In the genomic region with DNA sequence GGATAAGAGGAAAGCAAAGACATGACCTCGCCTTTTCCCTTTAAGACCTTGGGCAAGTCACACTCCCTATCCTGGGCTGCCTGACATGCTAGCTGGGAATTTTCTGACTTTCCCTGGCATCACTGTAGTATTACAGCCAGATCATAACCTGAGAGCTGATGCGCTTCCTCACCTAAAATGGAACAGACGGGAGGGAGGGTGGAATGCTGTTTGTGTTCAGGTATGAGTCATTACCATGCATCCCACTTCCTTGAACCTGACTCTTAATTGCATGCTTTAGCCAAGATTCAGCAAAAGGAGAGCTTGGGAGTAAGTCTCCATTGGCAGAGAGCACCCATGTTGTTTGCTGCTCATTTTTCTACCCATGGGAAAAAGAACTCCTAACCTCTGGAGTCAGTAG, we compare ENCODE assay signal across 22 cellular contexts.
DNase-seq lines count a peak whose midpoint lies in the region; ATAC-seq, FAIRE-seq and TF ChIP-seq lines count a peak whose summit lies in the region.
"Had no signal": no experiment of that assay in that cellular context is flagged by ENCODE, and none has a peak within 500 bp of the region (broad histone marks: within the 10 kb centered on the region; RNA-seq: fewer than 3 reads in every experiment).

No MANE protein-coding gene starts in this region.

- H2BK12ac ChIP-seq in H1 (ENCODE audit: low read depth, low read length), result no peak overlapping the region

- no peak for ATAC-seq in GM21360 (IDR thresholded peaks at IDR 0.05; ENCODE audit: unreplicated experiment)
- ATAC-seq: activated CD4-positive, CD25-positive, alpha-beta regulatory T cell treated with anti-CD3 and anti-CD28 coated beads, Interleukin-2, amount 50 U/mL, for 24 hours; HCT116; stimulated activated memory B cell treated with anti-CD40 and anti-IgM and Interleukin-4, amounts not matched to agents 10 μg/mL and 1 μg/mL and 100 μg/mL, for 72 hours had no signal

- H3K4me2 ChIP-seq in H1 (ENCODE audit: insufficient read depth in 1 of 2, low read depth in 2 of 2, low read length in 2 of 2) (no peak overlapping the region), mesendoderm (ENCODE audit: low read length) (no peak overlapping the region)

- H3K18ac ChIP-seq in H1 (ENCODE audit: extremely low read depth, low read length) (no peak overlapping the region), mesendoderm (ENCODE audit: low read length) (no peak overlapping the region)

- no peak overlapping the region for H3K14ac ChIP-seq in H1 (ENCODE audit: insufficient read length)

- no peak for TF ChIP-seq RAD21 in H1 (IDR thresholded peaks at IDR 0.05 in 1 of 2, conservative IDR thresholded peaks at IDR 0.05 in 1 of 2; ENCODE audit: low read depth in 2 of 2, low read length in 2 of 2)

- H3K56ac ChIP-seq in H1 (replicated peaks; ENCODE audit: insufficient read length, low read depth, low read length) (no peak overlapping the region), mesendoderm (ENCODE audit: low read length) (no peak overlapping the region)

- no peaks in the 10 kb centered on the region for H3K79me2 ChIP-seq in H1 (ENCODE audit: control insufficient read depth in 1 of 2, insufficient read depth in 2 of 2, low read length in 2 of 2)
- no peaks in the 10 kb centered on the region for H3K79me2 ChIP-seq in mesendoderm (ENCODE audit: control insufficient read depth, insufficient read depth, low read length)

- intact Hi-C loops in cardiac septum (cut with DNase I) (loop anchor here (5.0 kb wide), 1 partner anchor 224 kb away; no protein-coding TSS in a partner anchor), sigmoid colon (cut with DNase I) (loop anchor here (5.0 kb wide), 1 partner anchor 154 kb away; no protein-coding TSS in a partner anchor)

- H3K23ac ChIP-seq in H1 (ENCODE audit: insufficient read length) (no peak overlapping the region), mesendoderm (ENCODE audit: low read length) (no peak overlapping the region)

- no peak overlapping the region for H4K91ac ChIP-seq in H1 (replicated peaks; ENCODE audit: insufficient read length, low read length)

- 82% methylated on average over 3 of the region's 3 CpGs; no CpG with 5 or more reads in 1 of the 2 experiments for WGBS in H1 (ENCODE audit: extremely low coverage in 1 of 2, insufficient coverage in 1 of 2, insufficient read length in 1 of 2, insufficient replicate concordance in 2 of 2, low coverage in 1 of 2, low lambda C conversion rate in 2 of 2, missing lambda C conversion rate in 1 of 2), 2 experiments
- WGBS in mesendoderm (ENCODE audit: extremely low coverage, insufficient coverage, low lambda C conversion rate), result no CpG with 5 or more reads among the region's 3 CpGs
- WGBS in sigmoid colon, 2 donors, result 30 to 75% methylated on average over 3 of the region's 3 CpGs

- H3K36me3 ChIP-seq in MG63, result no peaks in the 10 kb centered on the region
- H3K36me3 ChIP-seq in H1 (ENCODE audit: control insufficient read depth in 2 of 4, insufficient read depth in 4 of 4, low read length in 3 of 4), result no peaks in the 10 kb centered on the region
- no peaks in the 10 kb centered on the region for H3K36me3 ChIP-seq in mesendoderm (ENCODE audit: control insufficient read depth, insufficient read depth, low read length)
- no peaks in the 10 kb centered on the region for H3K36me3 ChIP-seq in sigmoid colon
- H3K36me3 ChIP-seq: SJSA1, thyroid gland had no signal

- POLR2A ChIA-PET in H1 (lab: Charles Lee; ENCODE audit: partially characterized antibody), result no interaction called here

- H4K20me1 ChIP-seq in H1 (replicated peaks in 1 of 2; ENCODE audit: control insufficient read depth in 1 of 2, insufficient read depth in 2 of 2, low read length in 2 of 2), result no peaks in the 10 kb centered on the region

- DNase-seq in ELR (ENCODE audit: low read depth) (peak; percentile 31), MG63 (peak; percentile 11), H1 (ENCODE audit: low read depth in 1 of 2, low spot score in 2 of 2) (no peak), mesendoderm (peak; percentile 29), cardiac septum (ENCODE audit: low spot score) (no peak), sigmoid colon (no peak), DMS 273 (lab: John Stamatoyannopoulos, UW; ENCODE audit: unreplicated experiment) (no peak)
- DNase-seq: activated effector memory CD4-positive, alpha-beta T cell treated with Interleukin-2 at 50 U/mL for 16 hours; amniotic stem cell; MV-4-11; NCI-H2029 treated with DMSO at 0.1 percent for 48 hours; NCI-H510A treated with DMSO at 0.1 percent for 48 hours; nephron progenitor cell; thyroid gland had no signal

- H3K4me3 ChIP-seq in MG63 (no peak overlapping the region), H1 (ENCODE audit: extremely low read depth in 1 of 4, insufficient read depth in 2 of 4, low read depth in 3 of 4, low read length in 4 of 4) (no peak overlapping the region), mesendoderm (ENCODE audit: low read length) (no peak overlapping the region), sigmoid colon (no peak overlapping the region)
- H3K4me3 ChIP-seq: SJSA1, thyroid gland had no signal

- H4K5ac ChIP-seq in H1 (ENCODE audit: insufficient read length, low read depth, low read length) (no peak overlapping the region), mesendoderm (ENCODE audit: low read length) (no peak overlapping the region)

- H3K9ac ChIP-seq in H1 (replicated peaks in 1 of 4; ENCODE audit: extremely low read depth in 1 of 4, low read depth in 3 of 4, low read length in 3 of 4) (no peak overlapping the region), mesendoderm (ENCODE audit: low read length) (no peak overlapping the region)

- CTCF ChIA-PET in H1 (lab: Charles Lee; ENCODE audit: partially characterized antibody), result interaction anchor here (0.6 to 1.2 kb wide), 7 partner anchors 10 to 569 kb away, joined by 3 to 4 read pairs (median 3); no protein-coding TSS in a partner anchor

- TF ChIP-seq EP300 in H1 (IDR thresholded peaks at IDR 0.05; ENCODE audit: borderline replicate concordance in 1 of 2, low read depth in 2 of 2, low read length in 2 of 2) (no peak), sigmoid colon (IDR thresholded peaks at IDR 0.05) (no peak)

- H2BK120ac ChIP-seq in H1 (replicated peaks; ENCODE audit: low read depth, low read length), result no peak overlapping the region
- no peak overlapping the region for H2BK120ac ChIP-seq in mesendoderm (ENCODE audit: low read depth, low read length)

- H3K4me1 ChIP-seq in H1 (replicated peaks in 1 of 4; ENCODE audit: control insufficient read depth in 3 of 4, insufficient read depth in 4 of 4, low read length in 3 of 4) (no peaks in the 10 kb centered on the region), mesendoderm (ENCODE audit: control insufficient read depth, low read depth, low read length) (peaks cover 6% of the 10 kb centered on the region), sigmoid colon (no peaks in the 10 kb centered on the region)
- H3K4me1 ChIP-seq: thyroid gland had no signal

- no peak overlapping the region for H2AK5ac ChIP-seq in H1 (ENCODE audit: low read depth, low read length)
- no peak overlapping the region for H2AK5ac ChIP-seq in mesendoderm (ENCODE audit: low read length)

- H3K27ac ChIP-seq in H1 (ENCODE audit: low read depth, low read length) (no peak overlapping the region), mesendoderm (ENCODE audit: low read depth, low read length) (no peak overlapping the region), sigmoid colon (no peak overlapping the region)
- H3K27ac ChIP-seq: SJSA1, thyroid gland had no signal

- TF ChIP-seq CTCF in H1 (IDR thresholded peaks at IDR 0.05; ENCODE audit: control extremely low read depth in 1 of 3, insufficient read depth in 1 of 3, low read depth in 1 of 3, low read length in 3 of 3) (no peak), sigmoid colon (IDR thresholded peaks at IDR 0.05) (no peak)

- H2AFZ ChIP-seq in H1 (ENCODE audit: low read length), result peak overlapping the region; percentile 34; the same call in 1 of the 2 replicates

- no peaks in the 10 kb centered on the region for H3K27me3 ChIP-seq in MG63
- no peaks in the 10 kb centered on the region for H3K27me3 ChIP-seq in H1 (replicated peaks in 1 of 4; ENCODE audit: control insufficient read depth in 3 of 4, extremely low read depth in 1 of 4, insufficient read depth in 3 of 4, low read length in 3 of 4)
- no peaks in the 10 kb centered on the region for H3K27me3 ChIP-seq in mesendoderm (ENCODE audit: insufficient read depth, low read length, poor library complexity)
- no peaks in the 10 kb centered on the region for H3K27me3 ChIP-seq in sigmoid colon
- H3K27me3 ChIP-seq: SJSA1, thyroid gland had no signal

- no peak overlapping the region for H4K8ac ChIP-seq in H1 (ENCODE audit: extremely low read depth, insufficient read depth, low read length)
- no peak overlapping the region for H4K8ac ChIP-seq in mesendoderm (ENCODE audit: low read depth, low read length)

- H3K23me2 ChIP-seq in H1 (ENCODE audit: low read depth, low read length), result no peaks in the 10 kb centered on the region

- H3K9me3 ChIP-seq in MG63, result no peaks in the 10 kb centered on the region
- no peaks in the 10 kb centered on the region for H3K9me3 ChIP-seq in H1 (ENCODE audit: insufficient read depth in 2 of 2, low read depth in 1 of 2, low read length in 1 of 2)
- H3K9me3 ChIP-seq in sigmoid colon, result no peaks in the 10 kb centered on the region
- H3K9me3 ChIP-seq: SJSA1, thyroid gland had no signal

- no peak overlapping the region for H3K4ac ChIP-seq in H1 (replicated peaks; ENCODE audit: insufficient read length, low read depth, low read length)
- H3K4ac ChIP-seq in mesendoderm (ENCODE audit: low read depth, low read length), result no peak overlapping the region

- no peak for TF ChIP-seq POLR2A in H1 (IDR thresholded peaks at IDR 0.05; ENCODE audit: control extremely low read depth in 1 of 2, low read depth in 2 of 2, low read length in 2 of 2)
- TF ChIP-seq POLR2A in sigmoid colon (IDR thresholded peaks at IDR 0.05), result no peak

- no peak overlapping the region for H2BK5ac ChIP-seq in H1 (ENCODE audit: low read depth, low read length)
- H2BK5ac ChIP-seq in mesendoderm (ENCODE audit: low read length), result no peak overlapping the region

- H3K79me1 ChIP-seq in H1 (ENCODE audit: low read depth, low read length) (no peaks in the 10 kb centered on the region), mesendoderm (ENCODE audit: low read length) (no peaks in the 10 kb centered on the region)

- H2BK15ac ChIP-seq in H1 (ENCODE audit: low read length) (no peak overlapping the region), mesendoderm (replicated peaks; ENCODE audit: low read depth) (no peak overlapping the region)

- FAIRE-seq in H1 (lab: Jason Lieb, UNC), result no peak
- FAIRE-seq: colon, D721Med, endothelial cell of umbilical vein had no signal

- H2BK20ac ChIP-seq in H1 (ENCODE audit: low read length), result no peak overlapping the region

TF ChIP-seq in H1, 55 proteins besides CTCF, POLR2A, EP300 and RAD21 (continues in another document):
- TF ChIP-seq TAF1 (IDR thresholded peaks at IDR 0.05; ENCODE audit: low read depth, low read length) (no peak), TEAD4 (IDR thresholded peaks at IDR 0.05; ENCODE audit: low read depth, low read length) (no peak), TBP (IDR thresholded peaks at IDR 0.05; ENCODE audit: low read depth, low read length) (no peak), GABPA (IDR thresholded peaks at IDR 0.05; ENCODE audit: borderline replicate concordance, insufficient read depth, low read length) (no peak), SIRT6 (IDR thresholded peaks at IDR 0.05; ENCODE audit: low read length) (no peak), KDM4A (IDR thresholded peaks at IDR 0.05; ENCODE audit: low read depth, low read length, severe bottlenecking) (no peak), CBX8 (IDR thresholded peaks at IDR 0.05; ENCODE audit: borderline replicate concordance, low read depth, low read length) (no peak)

Comparison
In these comparisons a context has a peak if more than half of its experiments do, and no peak if none do; other contexts are left out.
1. DNase-seq: peak in ELR (single experiment), MG63 (single experiment) and mesendoderm (single experiment); none in H1 (0 of 2), cardiac septum (single experiment), sigmoid colon (single experiment) and DMS 273 (single experiment).